23 cellular contexts compared by ENCODE assay signal in the genomic region with DNA sequence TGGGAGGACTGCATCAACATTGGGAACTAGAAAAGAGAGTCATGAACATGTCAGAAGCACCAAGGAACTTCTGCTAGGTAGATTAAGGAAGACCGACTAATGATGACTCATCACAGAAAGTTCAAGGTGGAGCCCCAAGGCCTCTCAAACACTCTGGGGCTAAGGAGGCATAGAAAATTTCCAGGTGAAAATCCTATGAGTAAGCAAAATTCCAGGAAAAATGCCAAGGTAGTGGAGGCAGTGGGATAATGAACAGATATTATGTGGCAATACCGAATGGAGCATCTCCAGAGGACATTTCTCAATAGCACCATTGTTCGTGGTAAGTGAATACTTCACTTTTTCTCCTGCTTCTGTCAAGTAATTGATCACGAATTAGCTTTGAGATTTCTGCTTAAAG.
DNase-seq lines count a peak whose midpoint lies in the region; ATAC-seq, FAIRE-seq and TF ChIP-seq lines count a peak whose summit lies in the region.
"Had no signal": no experiment of that assay in that cellular context is flagged by ENCODE, and none has a peak within 500 bp of the region (broad histone marks: within the 10 kb centered on the region; RNA-seq: fewer than 3 reads in every experiment).

No MANE protein-coding gene starts in this region.

- ATAC-seq in RWPE2 (ENCODE audit: low read depth) = peak; percentile 100
- ATAC-seq in esophagus mucosa = peak; percentile 92
- ATAC-seq in GM18907 (IDR thresholded peaks at IDR 0.05; ENCODE audit: unreplicated experiment) = no peak
- ATAC-seq: activated CD4-positive, alpha-beta T cell treated with anti-CD3 and anti-CD28 coated beads for 36 hours; activated T-cell treated with anti-CD3 and anti-CD28 coated beads, Interleukin-2, amount 50 U/mL, for 72 hours; heart right ventricle had no signal

- H3K4me1 ChIP-seq in RWPE2 (ENCODE audit: insufficient read depth, poor library complexity, severe bottlenecking) = no peaks in the 10 kb centered on the region
- H3K4me1 ChIP-seq: heart right ventricle, prostate gland, thyroid gland had no signal

- DNase-seq in HK-2 (ENCODE audit: unreplicated experiment) = peak; percentile 2
- DNase-seq in RWPE2 (ENCODE audit: low spot score) = peak; percentile 49
- DNase-seq in skeletal muscle cell (ENCODE audit: low read depth) = peak; percentile 1
- no peak for DNase-seq in HT-29 (ENCODE audit: low spot score)
- DNase-seq in frontal cortex (ENCODE audit: low spot score in 2 of 2) = no peak
- DNase-seq: activated CD4-positive, alpha-beta T cell treated with anti-CD3 and anti-CD28 coated beads for 36 hours; activated naive CD4-positive, alpha-beta T cell treated with anti-CD3 and anti-CD28 coated beads, Interleukin-2, amount 10 ng/mL, durations not matched to agents 7 days and 5 days; activated T-cell treated with anti-CD3 and anti-CD28 coated beads, Interleukin-2, amount 50 U/mL, for 72 hours; aorta; effector CD8-positive, alpha-beta T cell; heart right ventricle; NCI-H1092 treated with DMSO at 0.1 percent for 48 hours; NCI-H2029 treated with DMSO at 0.1 percent for 48 hours; NCI-H510A; NK-92 treated with Interleukin-12 subunit alpha and Interleukin-12 subunit beta, amount 100 ng/mL, for 24 hours; stimulated activated CD4-positive, alpha-beta T cell treated with anti-CD3 and anti-CD28 coated beads, Interleukin-2, amount 100 ng/mL, for 48 hours; stimulated activated naive CD4-positive, alpha-beta T cell treated with Interleukin-2 at 50 U/mL for 16 hours; thyroid gland had no signal

- no peaks in the 10 kb centered on the region for H3K9me3 ChIP-seq in RWPE2 (ENCODE audit: severe bottlenecking)
- H3K9me3 ChIP-seq: heart right ventricle, prostate gland, thyroid gland had no signal

- peak overlapping the region; percentile 35 for H3K27ac ChIP-seq in RWPE2 (ENCODE audit: poor library complexity, severe bottlenecking)
- H3K27ac ChIP-seq: heart right ventricle, prostate gland, thyroid gland had no signal

- FAIRE-seq in frontal cortex (lab: Jason Lieb, UNC) = no peak

- no peaks in the 10 kb centered on the region for H3K27me3 ChIP-seq in RWPE2 (ENCODE audit: insufficient read depth, poor library complexity, severe bottlenecking)
- H3K27me3 ChIP-seq: heart right ventricle, thyroid gland had no signal

- no peak overlapping the region for H3K4me3 ChIP-seq in RWPE2 (ENCODE audit: severe bottlenecking)
- no peak overlapping the region for H3K4me3 ChIP-seq in skeletal muscle cell (ENCODE audit: low read depth, low read length)
- H3K4me3 ChIP-seq: heart right ventricle, lung, prostate gland, smooth muscle cell, thyroid gland had no signal

- H3K36me3 ChIP-seq in RWPE2 (ENCODE audit: low read depth) = no peaks in the 10 kb centered on the region
- H3K36me3 ChIP-seq: heart right ventricle, prostate gland, thyroid gland had no signal

- TF ChIP-seq CTCF in RWPE2 (IDR thresholded peaks at IDR 0.05; ENCODE audit: poor library complexity, severe bottlenecking) = no peak

Comparison
In these comparisons a context has a peak if more than half of its experiments do, and no peak if none do; other contexts are left out.
1. DNase-seq: peak in HK-2 (single experiment), RWPE2 (single experiment) and skeletal muscle cell (single experiment); none in HT-29 (single experiment) and frontal cortex (0 of 2).